ENCODE assay signal across 12 cellular contexts in genomic region chr3:172259191-172259590, GRCh38.
DNase-seq lines count a peak whose midpoint lies in the region; ATAC-seq and TF ChIP-seq lines count a peak whose summit lies in the region.
"Had no signal": no experiment of that assay in that cellular context is flagged by ENCODE, and none has a peak within 500 bp of the region (broad histone marks: within the 10 kb centered on the region; RNA-seq: fewer than 3 reads in every experiment).

No MANE protein-coding gene starts in this region.

- H3K36me3 ChIP-seq in GM23248 (ENCODE audit: low read depth) (peaks cover 40% of the 10 kb centered on the region), skeletal muscle tissue (ENCODE audit: control insufficient read depth in 3 of 3, insufficient read depth in 3 of 3, low read length in 3 of 3) (no peaks in the 10 kb centered on the region)

- ATAC-seq in left lobe of liver = no peak

- H2AFZ ChIP-seq in GM23248 = no peak overlapping the region

- no peaks in the 10 kb centered on the region for H3K9me2 ChIP-seq in GM23248 (ENCODE audit: insufficient read depth)

- intact Hi-C loops in activated T-helper 1 cell treated with anti-CD3 and anti-CD28 coated beads, Interleukin-12 subunit alpha, Interleukin-12 subunit beta, Interleukin-2, Interleukin-4 antibody, amounts not matched to agents 30 ng/mL and 10 ng/mL and 1 ng/mL, durations not matched to agents 14 hours and 24 hours and 36 hours (cut with micrococcal nuclease) = no loop called here

- H3K4me1 ChIP-seq in GM23248 (ENCODE audit: insufficient read depth) (peaks cover 54% of the 10 kb centered on the region), skeletal muscle tissue (ENCODE audit: control insufficient read depth in 3 of 3, insufficient read depth in 3 of 3, low read length in 3 of 3) (peaks cover 20 to 46% (median 46%) of the 10 kb centered on the region in 3 donors)

- H3K36me3 Mint-ChIP-seq in activated T-helper 1 cell treated with anti-CD3 and anti-CD28 coated beads, Interleukin-12 subunit alpha, Interleukin-12 subunit beta, Interleukin-2, Interleukin-4 antibody, amounts not matched to agents 30 ng/mL and 10 ng/mL and 1 ng/mL, durations not matched to agents 14 hours and 24 hours and 36 hours (ENCODE audit: low read depth) = peaks cover 8% of the 10 kb centered on the region

- in situ Hi-C loops in GM23248 (cut with MboI) = no loop called here

- no peaks in the 10 kb centered on the region for H3K27me3 ChIP-seq in GM23248 (replicated peaks; ENCODE audit: insufficient read depth)
- H3K27me3 ChIP-seq in skeletal muscle tissue (ENCODE audit: control insufficient read depth in 3 of 3, insufficient read depth in 3 of 3, low read length in 3 of 3) = no peaks in the 10 kb centered on the region
- H3K27me3 ChIP-seq: upper lobe of left lung had no signal

- TF ChIP-seq CTCF in coronary artery (IDR thresholded peaks at IDR 0.05) = no peak

- H3K4me3 Mint-ChIP-seq in activated T-helper 1 cell treated with anti-CD3 and anti-CD28 coated beads, Interleukin-12 subunit alpha, Interleukin-12 subunit beta, Interleukin-2, Interleukin-4 antibody, amounts not matched to agents 30 ng/mL and 10 ng/mL and 1 ng/mL, durations not matched to agents 14 hours and 24 hours and 36 hours = no peak overlapping the region
- H3K4me3 Mint-ChIP-seq: B cell had no signal

- H3K9me3 ChIP-seq in GM23248 (ENCODE audit: low read depth) (no peaks in the 10 kb centered on the region), skeletal muscle tissue (ENCODE audit: control insufficient read depth in 3 of 3, low read length in 3 of 3) (no peaks in the 10 kb centered on the region)
- H3K9me3 ChIP-seq: upper lobe of left lung had no signal

- H3K27ac ChIP-seq in GM23248 (peak overlapping the region; percentile 82), coronary artery (peak overlapping the region; percentile 81 to 95), skeletal muscle tissue (ENCODE audit: low read depth, low read length) (peak overlapping the region; percentile 73)

- WGBS in GM23248 (ENCODE audit: low coverage in 1 of 2, low lambda C conversion rate in 2 of 2, missing lambda C conversion rate in 2 of 2), 2 experiments = 36 to 38% methylated on average over 6 of the region's 6 CpGs

- H3K4me3 ChIP-seq in GM23248 (no peak overlapping the region), coronary artery (no peak overlapping the region), skeletal muscle tissue (ENCODE audit: low read length in 3 of 3) (no peak overlapping the region)
- H3K4me3 ChIP-seq: upper lobe of left lung had no signal

- H3K9me3 Mint-ChIP-seq in activated T-helper 1 cell treated with anti-CD3 and anti-CD28 coated beads, Interleukin-12 subunit alpha, Interleukin-12 subunit beta, Interleukin-2, Interleukin-4 antibody, amounts not matched to agents 30 ng/mL and 10 ng/mL and 1 ng/mL, durations not matched to agents 14 hours and 24 hours and 36 hours = no peaks in the 10 kb centered on the region

- DNase-seq in GM23248 (peak; percentile 77), coronary artery (ENCODE audit: low spot score) (no peak), inferior parietal cortex (ENCODE audit: extremely low spot score) (peak; percentile 25), RKO (ENCODE audit: low spot score) (no peak), NCI-H345 treated with DMSO at 0.1 percent for 48 hours (lab: John Stamatoyannopoulos, UW; ENCODE audit: unreplicated experiment) (no peak), left lobe of liver (ENCODE audit: low spot score) (no peak)
- no peak for DNase-seq in activated T-helper 1 cell treated with anti-CD3 and anti-CD28 coated beads, Interleukin-12 subunit alpha, Interleukin-12 subunit beta, Interleukin-2, Interleukin-4 antibody, amounts not matched to agents 30 ng/mL and 10 ng/mL and 1 ng/mL, durations not matched to agents 14 hours and 24 hours and 36 hours (ENCODE audit: low spot score)
- DNase-seq: activated CD8-positive, alpha-beta memory T cell treated with anti-CD3 and anti-CD28 coated beads, Interleukin-2, amount 50 U/mL, for 4 hours; NCI-H526; upper lobe of left lung had no signal

- peaks cover 51% of the 10 kb centered on the region for H3F3A ChIP-seq in GM23248 (ENCODE audit: insufficient read depth)

- no peak overlapping the region for H3K27ac Mint-ChIP-seq in activated T-helper 1 cell treated with anti-CD3 and anti-CD28 coated beads, Interleukin-12 subunit alpha, Interleukin-12 subunit beta, Interleukin-2, Interleukin-4 antibody, amounts not matched to agents 30 ng/mL and 10 ng/mL and 1 ng/mL, durations not matched to agents 14 hours and 24 hours and 36 hours
- H3K27ac Mint-ChIP-seq: B cell had no signal

- peaks cover 4% of the 10 kb centered on the region for H3K4me1 Mint-ChIP-seq in activated T-helper 1 cell treated with anti-CD3 and anti-CD28 coated beads, Interleukin-12 subunit alpha, Interleukin-12 subunit beta, Interleukin-2, Interleukin-4 antibody, amounts not matched to agents 30 ng/mL and 10 ng/mL and 1 ng/mL, durations not matched to agents 14 hours and 24 hours and 36 hours (ENCODE audit: low read depth)
- H3K4me1 Mint-ChIP-seq: B cell had no signal

- peak overlapping the region; percentile 29 for H3K9ac ChIP-seq in GM23248
- H3K9ac ChIP-seq in skeletal muscle tissue (ENCODE audit: low read depth in 1 of 3, low read length in 3 of 3) = no peak overlapping the region

- H3K4me2 ChIP-seq in GM23248 (ENCODE audit: unreplicated experiment) = peak overlapping the region; percentile 43

- peaks cover 6% of the 10 kb centered on the region; the same call in 1 of the 2 replicates for H4K20me1 ChIP-seq in GM23248 (ENCODE audit: insufficient read depth)

- H3K27me3 Mint-ChIP-seq in activated T-helper 1 cell treated with anti-CD3 and anti-CD28 coated beads, Interleukin-12 subunit alpha, Interleukin-12 subunit beta, Interleukin-2, Interleukin-4 antibody, amounts not matched to agents 30 ng/mL and 10 ng/mL and 1 ng/mL, durations not matched to agents 14 hours and 24 hours and 36 hours (ENCODE audit: insufficient read depth) = no peaks in the 10 kb centered on the region
- H3K27me3 Mint-ChIP-seq: B cell had no signal

- peaks cover 76% of the 10 kb centered on the region for H3K79me2 ChIP-seq in GM23248 (ENCODE audit: insufficient read depth)

Comparison
In these comparisons a context has a peak if more than half of its experiments do, and no peak if none do; other contexts are left out.
1. DNase-seq: peak in GM23248 (single experiment) and inferior parietal cortex (single experiment); none in coronary artery (single experiment), RKO (single experiment), NCI-H345 treated with DMSO at 0.1 percent for 48 hours (single experiment), left lobe of liver (single experiment) and activated T-helper 1 cell treated with anti-CD3 and anti-CD28 coated beads, Interleukin-12 subunit alpha, Interleukin-12 subunit beta, Interleukin-2, Interleukin-4 antibody, amounts not matched to agents 30 ng/mL and 10 ng/mL and 1 ng/mL, durations not matched to agents 14 hours and 24 hours and 36 hours (single experiment).
2. Peak in every context shown above with its lines, with median percentiles within 50 percentile points of each other: H3K27ac ChIP-seq.